In genomic region chr5:172641359-172642045, GRCh38 we compare ENCODE assay signal across 8 cellular contexts. TPM values are rescaled to one million over a fixed set of nuclear protein-coding genes. Genes with fewer than 3 reads are reported as not detected.
DNase-seq lines count a peak whose midpoint lies in the region; ATAC-seq and TF ChIP-seq lines count a peak whose summit lies in the region.

No MANE protein-coding gene starts in this region.

- no peak overlapping the region for H3K27ac ChIP-seq in foreskin keratinocyte

- ATAC-seq in foreskin keratinocyte, result no peak

- H3K27me3 ChIP-seq in foreskin keratinocyte, result peaks cover 19% of the 10 kb centered on the region

- peak; percentile 14 for DNase-seq in stimulated activated CD4-positive, alpha-beta T cell treated with anti-CD3 and anti-CD28 coated beads, Interleukin-15, amount 100 ng/mL, for 24 hours
- DNase-seq in stimulated activated CD4-positive, alpha-beta T cell treated with anti-CD3 and anti-CD28 coated beads, Interleukin-12 subunit alpha, Interleukin-12 subunit beta, amount 100 ng/mL, for 4 hours, result no peak
- DNase-seq in SW480 (ENCODE audit: low spot score) (peak; percentile 53), foreskin keratinocyte (no peak), progenitor cell of endocrine pancreas (ENCODE audit: low spot score, unreplicated experiment) (no peak), AG08395 (ENCODE audit: low spot score) (no peak), pons (ENCODE audit: low spot score) (no peak), activated gamma-delta T cell (lab: John Stamatoyannopoulos, UW) (no peak)

- H3K27me3 Mint-ChIP-seq in progenitor cell of endocrine pancreas, result peaks cover 76% of the 10 kb centered on the region

- no peaks in the 10 kb centered on the region for H3K9me3 Mint-ChIP-seq in progenitor cell of endocrine pancreas (ENCODE audit: low read depth)

- peak; percentile 23 for TF ChIP-seq CTCF in foreskin keratinocyte (conservative IDR thresholded peaks at IDR 0.05)
- no peak for TF ChIP-seq CTCF in progenitor cell of endocrine pancreas (IDR thresholded peaks at IDR 0.05; ENCODE audit: unreplicated experiment)

- no peak overlapping the region for H3K27ac Mint-ChIP-seq in progenitor cell of endocrine pancreas

- H3K4me1 ChIP-seq in foreskin keratinocyte, result no peaks in the 10 kb centered on the region

- no peaks in the 10 kb centered on the region for H3K36me3 Mint-ChIP-seq in progenitor cell of endocrine pancreas (ENCODE audit: insufficient read depth)

- H3K4me3 Mint-ChIP-seq in progenitor cell of endocrine pancreas (ENCODE audit: low read depth), result peak overlapping the region; percentile 64

- peaks cover 3% of the 10 kb centered on the region for H3K4me1 Mint-ChIP-seq in progenitor cell of endocrine pancreas (ENCODE audit: low read depth)

RNA-seq across cellular contexts. Expression of gene NEURL1B, which starts 0.4 kb away (rescaled TPM):
- total RNA-seq in foreskin keratinocyte, result 4.2 and 5.1 TPM in 2 replicates
- polyA plus RNA-seq in foreskin keratinocyte, result 1.9 and 2.0 TPM in 2 replicates
- total RNA-seq in progenitor cell of endocrine pancreas, result 4.0 and 4.3 TPM in 2 replicates

Comparison
In these comparisons a context has a peak if more than half of its experiments do, and no peak if none do; other contexts are left out.
1. DNase-seq: peak in stimulated activated CD4-positive, alpha-beta T cell treated with anti-CD3 and anti-CD28 coated beads, Interleukin-15, amount 100 ng/mL, for 24 hours (single experiment) and SW480 (single experiment); none in stimulated activated CD4-positive, alpha-beta T cell treated with anti-CD3 and anti-CD28 coated beads, Interleukin-12 subunit alpha, Interleukin-12 subunit beta, amount 100 ng/mL, for 4 hours (single experiment), foreskin keratinocyte (0 of 2), progenitor cell of endocrine pancreas (single experiment), AG08395 (single experiment), pons (single experiment) and activated gamma-delta T cell (single experiment).